8 cellular contexts compared by ENCODE assay signal in the genomic region with DNA sequence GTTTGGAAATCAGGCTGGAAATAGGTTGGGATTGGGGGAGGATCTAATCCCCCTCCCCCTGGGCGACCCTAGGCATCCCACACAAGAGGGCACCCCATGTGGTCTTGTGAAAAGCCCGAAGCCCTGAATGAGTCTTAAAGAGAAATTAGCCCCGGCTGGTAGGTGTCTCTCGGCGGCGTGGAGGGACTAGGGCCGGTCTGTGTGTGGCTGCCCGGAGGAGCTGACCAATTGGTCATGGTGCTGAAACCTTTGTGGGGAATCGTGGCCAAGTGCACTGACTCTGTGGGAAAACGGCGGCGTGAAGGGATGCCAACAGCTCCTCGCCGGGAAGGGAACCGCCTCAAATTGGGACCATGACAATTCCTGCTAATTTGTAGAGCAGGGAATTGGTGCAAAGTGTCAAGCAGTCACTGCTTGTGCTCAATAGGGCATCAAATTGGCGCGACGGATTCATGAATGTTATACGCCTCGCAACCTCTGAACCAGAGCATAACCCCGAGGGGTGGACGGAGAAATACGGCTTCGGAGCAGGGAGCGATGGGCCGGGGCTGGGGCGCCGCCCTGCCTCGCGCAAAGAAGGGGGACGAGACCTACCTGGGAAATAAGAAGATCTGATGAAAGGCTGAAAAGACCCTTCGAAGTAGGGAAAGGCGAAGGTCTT. TPM values are rescaled to one million over a fixed set of nuclear protein-coding genes. Genes with fewer than 3 reads are reported as not detected.
DNase-seq lines count a peak whose midpoint lies in the region; ATAC-seq and TF ChIP-seq lines count a peak whose summit lies in the region.

No MANE protein-coding gene starts in this region.

- H3K27me3 ChIP-seq in CD4-positive, alpha-beta memory T cell (ENCODE audit: insufficient read depth, low read length): peaks cover 52% of the 10 kb centered on the region
- H3K27me3 ChIP-seq in lung (ENCODE audit: control insufficient read depth, insufficient read depth): peaks cover 24% of the 10 kb centered on the region

- peaks cover 0 to 4% of the 10 kb centered on the region in 2 donors for H3K36me3 Mint-ChIP-seq in CD4-positive, alpha-beta memory T cell
- H3K36me3 Mint-ChIP-seq in IgD-negative memory B cell: peaks cover under 1% of the 10 kb centered on the region
- H3K36me3 Mint-ChIP-seq in central memory CD8-positive, alpha-beta T cell (ENCODE audit: insufficient read depth): peaks cover 18% of the 10 kb centered on the region

- H3K4me1 Mint-ChIP-seq in CD4-positive, alpha-beta memory T cell: peaks cover 26 to 70% (median 33%) of the 10 kb centered on the region in 4 donors
- peaks cover 9 to 13% (median 11%) of the 10 kb centered on the region in 3 donors for H3K4me1 Mint-ChIP-seq in IgD-negative memory B cell
- peaks cover 13% of the 10 kb centered on the region for H3K4me1 Mint-ChIP-seq in central memory CD8-positive, alpha-beta T cell

- peaks cover 0 to 46% (median 27%) of the 10 kb centered on the region in 8 donors for H3K9me3 Mint-ChIP-seq in CD4-positive, alpha-beta memory T cell
- peaks cover 5 to 17% (median 10%) of the 10 kb centered on the region in 3 donors for H3K9me3 Mint-ChIP-seq in IgD-negative memory B cell
- H3K9me3 Mint-ChIP-seq in central memory CD8-positive, alpha-beta T cell: no peaks in the 10 kb centered on the region

- 5 to 7% methylated on average over 33 of the region's 33 CpGs for WGBS in lung, 2 donors

- H3K4me3 ChIP-seq in CD4-positive, alpha-beta memory T cell (ENCODE audit: low read length in 2 of 2): no peak overlapping the region
- H3K4me3 ChIP-seq in lung: no peak overlapping the region

- intact Hi-C loops in CD4-positive, alpha-beta memory T cell (cut with micrococcal nuclease): no loop called here

- peak overlapping the region in 4 of 7 donors; percentile 29 to 89 (median 58) for H3K27ac Mint-ChIP-seq in CD4-positive, alpha-beta memory T cell
- H3K27ac Mint-ChIP-seq in IgD-negative memory B cell: peak overlapping the region; percentile 84 to 85 (median 85)
- peak overlapping the region; percentile 76 for H3K27ac Mint-ChIP-seq in central memory CD8-positive, alpha-beta T cell (ENCODE audit: low read depth)

- H3K27ac ChIP-seq in CD4-positive, alpha-beta memory T cell (ENCODE audit: low read depth, low read length): no peak overlapping the region
- H3K27ac ChIP-seq in lung (ENCODE audit: low read depth in 1 of 2, low read length in 1 of 2): no peak overlapping the region

- POLR2A ChIA-PET in CD4-positive, alpha-beta memory T cell (lab: Charles Lee; ENCODE audit: partially characterized antibody): no interaction called here

- ATAC-seq in central memory CD8-positive, alpha-beta T cell (replicated peaks; ENCODE audit: extremely low read depth, poor library complexity, severe bottlenecking): no peak
- ATAC-seq in lung (ENCODE audit: insufficient read depth, low FRiP score) (no peak), GM21737 (IDR thresholded peaks at IDR 0.05; ENCODE audit: unreplicated experiment) (no peak), GM19452 (IDR thresholded peaks at IDR 0.05; ENCODE audit: unreplicated experiment) (no peak)

- H3K4me1 ChIP-seq in CD4-positive, alpha-beta memory T cell (ENCODE audit: insufficient read depth, low read length): peaks cover 29% of the 10 kb centered on the region
- peaks cover 3 to 11% of the 10 kb centered on the region in 2 donors for H3K4me1 ChIP-seq in lung (ENCODE audit: control insufficient read depth in 2 of 2, insufficient read depth in 2 of 2, low read length in 2 of 2)

- no peak for TF ChIP-seq CTCF in lung (IDR thresholded peaks at IDR 0.05; ENCODE audit: control extremely low read depth, extremely low read depth)

- no peaks in the 10 kb centered on the region for H3K36me3 ChIP-seq in CD4-positive, alpha-beta memory T cell (ENCODE audit: insufficient read depth, low read length)
- H3K36me3 ChIP-seq in lung (ENCODE audit: control insufficient read depth in 2 of 2, insufficient read depth in 2 of 2, low read length in 2 of 2): no peaks in the 10 kb centered on the region

- H3K27me3 Mint-ChIP-seq in CD4-positive, alpha-beta memory T cell: peaks cover 50 to 62% of the 10 kb centered on the region in 2 donors
- peaks cover 65% of the 10 kb centered on the region for H3K27me3 Mint-ChIP-seq in IgD-negative memory B cell
- peaks cover 81% of the 10 kb centered on the region for H3K27me3 Mint-ChIP-seq in central memory CD8-positive, alpha-beta T cell

- peak overlapping the region; percentile 26 to 60 (median 42) for H3K4me3 Mint-ChIP-seq in CD4-positive, alpha-beta memory T cell
- peak overlapping the region in 2 of 4 donors; percentile 27 to 51 for H3K4me3 Mint-ChIP-seq in IgD-negative memory B cell
- no peak overlapping the region for H3K4me3 Mint-ChIP-seq in central memory CD8-positive, alpha-beta T cell

- no peaks in the 10 kb centered on the region for H3K9me3 ChIP-seq in CD4-positive, alpha-beta memory T cell (ENCODE audit: control insufficient read depth in 1 of 2, low read length in 2 of 2)
- peaks cover 0 to 14% of the 10 kb centered on the region in 2 donors for H3K9me3 ChIP-seq in lung (ENCODE audit: control insufficient read depth in 2 of 2, insufficient read depth in 1 of 2, low read length in 1 of 2)

- peak in 2 of 5 donors; percentile 2 to 5 for DNase-seq in CD4-positive, alpha-beta memory T cell
- no peak for DNase-seq in central memory CD8-positive, alpha-beta T cell (ENCODE audit: low spot score in 2 of 2)
- DNase-seq in lung (ENCODE audit: low spot score): peak; percentile 59
- DNase-seq in inferior parietal cortex (ENCODE audit: extremely low spot score): no peak
- DNase-seq in DMS79 treated with DMSO at 0.1 percent for 48 hours (lab: John Stamatoyannopoulos, UW): no peak

- CTCF ChIA-PET in CD4-positive, alpha-beta memory T cell (lab: Charles Lee; ENCODE audit: partially characterized antibody): interaction anchor here (1.0 to 3.1 kb wide), 2 partner anchors 30 to 196 kb away, joined by 3 to 15 read pairs; no protein-coding TSS in a partner anchor

RNA-seq across cellular contexts. Expression of a gene that starts 1.5 kb away (rescaled TPM):
- not detected for total RNA-seq in CD4-positive, alpha-beta memory T cell
- not detected for polyA plus RNA-seq in CD4-positive, alpha-beta memory T cell
- polyA plus RNA-seq in IgD-negative memory B cell (not detected), lung (not detected)
- not detected for total RNA-seq in lung
